Comparison of ENCODE assay signal across 8 cellular contexts in genomic region chr11:46617451-46618314, GRCh38. TPM values are rescaled to one million over a fixed set of nuclear protein-coding genes. Genes with fewer than 3 reads are reported as not detected.
DNase-seq lines count a peak whose midpoint lies in the region; ATAC-seq and TF ChIP-seq lines count a peak whose summit lies in the region.

ATG13 (plus strand) TSS chr11:46617553; CDS start chr11:46644292, 26,739 bp downstream.

- H3K4me3 ChIP-seq in BLaER1, result peak within 1 kb of the TSS; percentile 99
- peak within 1 kb of the TSS; percentile 99 for H3K4me3 ChIP-seq in ectodermal cell (ENCODE audit: insufficient read depth, low read depth, low read length)

- peak within 1 kb of the TSS; percentile 98 for H3K27ac ChIP-seq in BLaER1
- H3K27ac ChIP-seq in ectodermal cell (ENCODE audit: insufficient read depth, low read depth, low read length, poor library complexity, severe bottlenecking), result peak within 1 kb of the TSS; percentile 97

- CTCF ChIA-PET in activated CD8-positive, alpha-beta T cell treated with anti-CD3 and anti-CD28 coated beads for 36 hours (lab: Charles Lee), result interaction anchor here (0.6 to 3.8 kb wide), 34 partner anchors 9 to 589 kb away, joined by 3 to 16 read pairs (median 4); partner anchors contain the start of genes AMBRA1, CHRM4 and ZNF408

- peak within 1 kb of the TSS; percentile 99 for H3K27ac Mint-ChIP-seq in activated CD8-positive, alpha-beta T cell treated with anti-CD3 and anti-CD28 coated beads for 36 hours

- peak; percentile 48 for ATAC-seq in HG03378 (IDR thresholded peaks at IDR 0.05; ENCODE audit: unreplicated experiment)
- ATAC-seq in activated CD8-positive, alpha-beta T cell treated with anti-CD3 and anti-CD28 coated beads for 36 hours, result peak; percentile 70

- H3K36me3 ChIP-seq in BLaER1, result peaks cover 26% of the 10 kb centered on the region
- no peaks in the 10 kb centered on the region for H3K36me3 ChIP-seq in ectodermal cell (ENCODE audit: control insufficient read depth, insufficient read depth, low read length)

- H3K9me3 Mint-ChIP-seq in activated CD8-positive, alpha-beta T cell treated with anti-CD3 and anti-CD28 coated beads for 36 hours, result no peaks in the 10 kb centered on the region

- POLR2A ChIA-PET in activated CD8-positive, alpha-beta T cell treated with anti-CD3 and anti-CD28 coated beads for 36 hours (lab: Charles Lee), result interaction anchor here (1.0 to 2.4 kb wide), 11 partner anchors 9 to 378 kb away, joined by 3 to 18 read pairs (median 4); partner anchors contain the start of genes AMBRA1, ARHGAP1 and ZNF408

- H3K9ac ChIP-seq in BLaER1, result peak within 1 kb of the TSS; percentile 98

- WGBS in ectodermal cell, 2 experiments, result 2 to 3% methylated on average over 51 to 52 of the region's 52 CpGs

- H3K4me1 ChIP-seq in BLaER1, result peaks cover 20% of the 10 kb centered on the region
- H3K4me1 ChIP-seq in ectodermal cell (ENCODE audit: control insufficient read depth, insufficient read depth, low read length), result peaks cover 8% of the 10 kb centered on the region

- peaks cover 42% of the 10 kb centered on the region; the same call in 1 of the 2 replicates for H4K20me1 ChIP-seq in BLaER1

- no peaks in the 10 kb centered on the region for H3K27me3 ChIP-seq in BLaER1
- no peaks in the 10 kb centered on the region for H3K27me3 ChIP-seq in ectodermal cell (ENCODE audit: control insufficient read depth, insufficient read depth, low read length, poor library complexity, severe bottlenecking)

- H3K27me3 Mint-ChIP-seq in activated CD8-positive, alpha-beta T cell treated with anti-CD3 and anti-CD28 coated beads for 36 hours, result no peaks in the 10 kb centered on the region

- H3K36me3 Mint-ChIP-seq in activated CD8-positive, alpha-beta T cell treated with anti-CD3 and anti-CD28 coated beads for 36 hours (ENCODE audit: low read depth), result peaks cover 10% of the 10 kb centered on the region

- peak within 1 kb of the TSS; percentile 96 for H3K4me2 ChIP-seq in BLaER1

- peak; percentile 26 for TF ChIP-seq POLR2A in GM19099 (IDR thresholded peaks at IDR 0.05; ENCODE audit: extremely low read depth, insufficient read length, low read depth)

- H3K9me3 ChIP-seq in BLaER1, result no peaks in the 10 kb centered on the region
- no peaks in the 10 kb centered on the region for H3K9me3 ChIP-seq in ectodermal cell (ENCODE audit: control insufficient read depth, low read length)

- peaks cover 40% of the 10 kb centered on the region for H3K4me1 Mint-ChIP-seq in activated CD8-positive, alpha-beta T cell treated with anti-CD3 and anti-CD28 coated beads for 36 hours (ENCODE audit: low read depth)

- DNase-seq in NCI-H748 (lab: John Stamatoyannopoulos, UW; ENCODE audit: unreplicated experiment) (peak; percentile 81), lung microvascular endothelial cell (ENCODE audit: low read depth in 2 of 2) (peak; percentile 85)
- peak; percentile 90 for DNase-seq in activated CD8-positive, alpha-beta T cell treated with anti-CD3 and anti-CD28 coated beads for 36 hours
- peak; percentile 58 to 73 (median 62) for DNase-seq in stimulated activated CD4-positive, alpha-beta T cell treated with anti-CD3 and anti-CD28 coated beads, TNF-alpha, amount 100 ng/mL, for 4 hours (ENCODE audit: low read depth in 3 of 3)

- H3K4me3 Mint-ChIP-seq in activated CD8-positive, alpha-beta T cell treated with anti-CD3 and anti-CD28 coated beads for 36 hours, result peak within 1 kb of the TSS; percentile 87

- peak; percentile 91 for TF ChIP-seq CTCF in activated CD8-positive, alpha-beta T cell treated with anti-CD3 and anti-CD28 coated beads for 36 hours (IDR thresholded peaks at IDR 0.05)

- intact Hi-C loops in activated CD8-positive, alpha-beta T cell treated with anti-CD3 and anti-CD28 coated beads for 36 hours (cut with micrococcal nuclease), result no loop called here

RNA-seq across cellular contexts. Expression of gene ATG13, which starts in this region (rescaled TPM):
- total RNA-seq in activated CD8-positive, alpha-beta T cell treated with anti-CD3 and anti-CD28 coated beads for 36 hours, result 10 to 100 TPM; 53.4 to 61.2 TPM
- 101 TPM for polyA plus RNA-seq in ectodermal cell (2013, experiment 1 of 4)
- 126 TPM for polyA plus RNA-seq in ectodermal cell (2013, experiment 2 of 4)
- 92.1 TPM for polyA plus RNA-seq in ectodermal cell (2013, experiment 3 of 4)
- polyA plus RNA-seq in ectodermal cell (2013, experiment 4 of 4), result 103 TPM
- total RNA-seq in lung microvascular endothelial cell, result 47.5 and 52.8 TPM in 2 replicates

Comparison
In these comparisons a context has a peak if more than half of its experiments do, and no peak if none do; other contexts are left out.
1. Peak in every context shown above with its lines: DNase-seq, ATAC-seq, H3K4me3 ChIP-seq and H3K27ac ChIP-seq.